ENCODE assay signal across 9 cellular contexts in the genomic region with DNA sequence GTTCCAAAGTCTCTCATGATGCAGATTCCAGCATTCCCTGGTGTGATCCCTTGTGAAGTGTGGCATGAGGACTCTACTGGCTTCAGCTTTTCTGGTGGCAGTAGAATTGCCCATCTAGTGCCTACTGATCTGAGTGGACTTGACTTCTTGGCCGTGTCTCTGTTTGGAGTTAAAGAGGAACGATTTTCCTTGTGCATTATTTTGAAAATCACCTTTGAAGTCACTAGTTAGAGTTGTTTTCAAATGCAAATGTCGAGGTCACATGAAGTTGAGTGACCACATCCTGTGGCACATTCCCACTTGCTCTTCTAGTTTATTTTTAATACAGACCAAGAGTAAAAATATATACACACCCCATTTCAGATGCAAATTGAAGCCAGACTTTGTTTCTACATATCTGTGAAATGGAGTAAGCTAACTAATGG.
DNase-seq lines count a peak whose midpoint lies in the region; ATAC-seq and TF ChIP-seq lines count a peak whose summit lies in the region.
"Had no signal": no experiment of that assay in that cellular context is flagged by ENCODE, and none has a peak within 500 bp of the region (broad histone marks: within the 10 kb centered on the region; RNA-seq: fewer than 3 reads in every experiment).

No MANE protein-coding gene starts in this region.

- peak; percentile 78 for DNase-seq in activated CD4-positive, alpha-beta T cell treated with anti-CD3 and anti-CD28 coated beads, Interleukin-2, amount 10 ng/mL, durations not matched to agents 24 days and 14 days
- no peak for DNase-seq in activated CD4-positive, alpha-beta T cell treated with anti-CD3 and anti-CD28 coated beads, Interleukin-2, amount 50 U/mL, for 48 hours
- DNase-seq in T-helper 17 cell (no peak), hepatocyte (ENCODE audit: low spot score) (no peak), occipital lobe (lab: John Stamatoyannopoulos, UW) (no peak), NCI-H2227 treated with DMSO at 0.1 percent for 48 hours (lab: John Stamatoyannopoulos, UW) (no peak)
- DNase-seq: activated naive CD4-positive, alpha-beta T cell treated with anti-CD3 and anti-CD28 coated beads, Interleukin-2, amount 50 U/mL, for 16 hours had no signal

- H3K9me3 Mint-ChIP-seq in activated CD4-positive, alpha-beta T cell treated with anti-CD3 and anti-CD28 coated beads, Interleukin-2, amount 10 ng/mL, durations not matched to agents 24 days and 14 days: peaks cover 6% of the 10 kb centered on the region

- peaks cover 7% of the 10 kb centered on the region for H3K36me3 Mint-ChIP-seq in activated CD4-positive, alpha-beta T cell treated with anti-CD3 and anti-CD28 coated beads, Interleukin-2, amount 10 ng/mL, durations not matched to agents 24 days and 14 days (ENCODE audit: low read depth)
- H3K36me3 Mint-ChIP-seq in T-helper 17 cell (ENCODE audit: low read depth): no peaks in the 10 kb centered on the region

- TF ChIP-seq CTCF in hepatocyte (IDR thresholded peaks at IDR 0.05; ENCODE audit: poor library complexity): no peak

- H3K9me2 ChIP-seq in hepatocyte (replicated peaks; ENCODE audit: insufficient read depth): no peaks in the 10 kb centered on the region

- no peaks in the 10 kb centered on the region for H3K27me3 Mint-ChIP-seq in activated CD4-positive, alpha-beta T cell treated with anti-CD3 and anti-CD28 coated beads, Interleukin-2, amount 10 ng/mL, durations not matched to agents 24 days and 14 days
- H3K27me3 Mint-ChIP-seq in T-helper 17 cell: no peaks in the 10 kb centered on the region

- no peak overlapping the region for H3K4me3 ChIP-seq in skeletal muscle satellite cell (ENCODE audit: low read length)
- no peak overlapping the region for H3K4me3 ChIP-seq in hepatocyte

- intact Hi-C loops in activated CD4-positive, alpha-beta T cell treated with anti-CD3 and anti-CD28 coated beads, Interleukin-2, amount 10 ng/mL, durations not matched to agents 24 days and 14 days (cut with micrococcal nuclease): loop anchor here (2.0 kb wide), 1 partner anchor 14 kb away; no protein-coding TSS in a partner anchor

- no peaks in the 10 kb centered on the region for H3K79me2 ChIP-seq in hepatocyte

- 61% methylated on average over 3 of the region's 3 CpGs for WGBS in hepatocyte (ENCODE audit: low lambda C conversion rate, missing lambda C conversion rate)

- peak overlapping the region; percentile 80 for H3K4me3 Mint-ChIP-seq in activated CD4-positive, alpha-beta T cell treated with anti-CD3 and anti-CD28 coated beads, Interleukin-2, amount 10 ng/mL, durations not matched to agents 24 days and 14 days
- H3K4me3 Mint-ChIP-seq in T-helper 17 cell: peak overlapping the region; percentile 78

- peak overlapping the region; percentile 83 for H3K27ac Mint-ChIP-seq in activated CD4-positive, alpha-beta T cell treated with anti-CD3 and anti-CD28 coated beads, Interleukin-2, amount 10 ng/mL, durations not matched to agents 24 days and 14 days
- H3K27ac Mint-ChIP-seq in T-helper 17 cell: peak overlapping the region; percentile 66

- H3K4me2 ChIP-seq in skeletal muscle satellite cell (ENCODE audit: low read length) (peak overlapping the region; percentile 15), hepatocyte (no peak overlapping the region)

- ATAC-seq in HG02840 (IDR thresholded peaks at IDR 0.05; ENCODE audit: low FRiP score, unreplicated experiment) (peak; percentile 60), T-helper 17 cell (no peak)

- H3K9ac ChIP-seq in skeletal muscle satellite cell (ENCODE audit: low read depth, low read length): no peak overlapping the region

- no peaks in the 10 kb centered on the region for H4K20me1 ChIP-seq in hepatocyte (ENCODE audit: insufficient read depth, poor library complexity, severe bottlenecking)

- H2AFZ ChIP-seq in hepatocyte: no peak overlapping the region

- no peaks in the 10 kb centered on the region for H3K27me3 ChIP-seq in skeletal muscle satellite cell (ENCODE audit: control insufficient read depth, insufficient read depth, low read length)
- no peaks in the 10 kb centered on the region for H3K27me3 ChIP-seq in hepatocyte

- no peaks in the 10 kb centered on the region for H3K9me3 ChIP-seq in T-helper 17 cell (ENCODE audit: control insufficient read depth, low read length, poor library complexity, severe bottlenecking)
- no peaks in the 10 kb centered on the region for H3K9me3 ChIP-seq in skeletal muscle satellite cell (replicated peaks; ENCODE audit: low read length)
- no peaks in the 10 kb centered on the region for H3K9me3 ChIP-seq in hepatocyte (ENCODE audit: low read depth)

- peaks cover 50% of the 10 kb centered on the region for H3K4me1 Mint-ChIP-seq in activated CD4-positive, alpha-beta T cell treated with anti-CD3 and anti-CD28 coated beads, Interleukin-2, amount 10 ng/mL, durations not matched to agents 24 days and 14 days
- H3K4me1 Mint-ChIP-seq in T-helper 17 cell: peaks cover 40% of the 10 kb centered on the region

- H3K36me3 ChIP-seq in skeletal muscle satellite cell (ENCODE audit: insufficient read depth, low read length) (no peaks in the 10 kb centered on the region), hepatocyte (replicated peaks; ENCODE audit: insufficient read depth, low read depth) (no peaks in the 10 kb centered on the region)

- H3K4me1 ChIP-seq in skeletal muscle satellite cell (ENCODE audit: control insufficient read depth, insufficient read depth, low read length) (peaks cover 50% of the 10 kb centered on the region), hepatocyte (ENCODE audit: insufficient read depth) (no peaks in the 10 kb centered on the region)

- H3K27ac ChIP-seq in hepatocyte: no peak overlapping the region
